In genomic region chrX:37745354-37745753, GRCh38 we compare ENCODE assay signal across 8 cellular contexts. TPM values are rescaled to one million over a fixed set of nuclear protein-coding genes. Genes with fewer than 3 reads are reported as not detected.
DNase-seq lines count a peak whose midpoint lies in the region; ATAC-seq and TF ChIP-seq lines count a peak whose summit lies in the region.

No MANE protein-coding gene starts in this region.

- peaks cover 12% of the 10 kb centered on the region for H3K27me3 Mint-ChIP-seq in activated T-helper 1 cell treated with anti-CD3 and anti-CD28 coated beads, Interleukin-12 subunit alpha, Interleukin-12 subunit beta, Interleukin-2, Interleukin-4 antibody, amounts not matched to agents 30 ng/mL and 10 ng/mL and 1 ng/mL, durations not matched to agents 14 hours and 24 hours and 36 hours (ENCODE audit: insufficient read depth)

- intact Hi-C loops in activated T-helper 1 cell treated with anti-CD3 and anti-CD28 coated beads, Interleukin-12 subunit alpha, Interleukin-12 subunit beta, Interleukin-2, Interleukin-4 antibody, amounts not matched to agents 30 ng/mL and 10 ng/mL and 1 ng/mL, durations not matched to agents 14 hours and 24 hours and 36 hours (cut with micrococcal nuclease), result loop anchor here (1.0 to 10.0 kb wide), 5 partner anchors 58 to 1059 kb away; partner anchors contain the start of genes MID1IP1, RPGR and XK
- intact Hi-C loops in testis (cut with DNase I; ENCODE audit: low total_unique reads), result loop anchor here (10.0 kb wide), 1 partner anchor 79 kb away; no protein-coding TSS in a partner anchor

- H3K27me3 ChIP-seq in Peyer's patch (no peaks in the 10 kb centered on the region), testis (no peaks in the 10 kb centered on the region)

- H3K9me3 ChIP-seq in Peyer's patch (no peaks in the 10 kb centered on the region), testis (no peaks in the 10 kb centered on the region)

- WGBS in testis, 2 donors, result 30 to 35% methylated on average over 3 of the region's 3 CpGs

- peak; percentile 67 to 90 (median 84) for TF ChIP-seq CTCF in Peyer's patch (IDR thresholded peaks at IDR 0.05)
- peak; percentile 87 for TF ChIP-seq CTCF in fibroblast of the aortic adventitia (IDR thresholded peaks at IDR 0.05; ENCODE audit: insufficient read depth, low read length)
- TF ChIP-seq CTCF in testis (IDR thresholded peaks at IDR 0.05), result peak in 2 of 3 experiments; percentile 54 to 76

- H3K36me3 Mint-ChIP-seq in activated T-helper 1 cell treated with anti-CD3 and anti-CD28 coated beads, Interleukin-12 subunit alpha, Interleukin-12 subunit beta, Interleukin-2, Interleukin-4 antibody, amounts not matched to agents 30 ng/mL and 10 ng/mL and 1 ng/mL, durations not matched to agents 14 hours and 24 hours and 36 hours (ENCODE audit: low read depth), result no peaks in the 10 kb centered on the region

- H3K4me3 Mint-ChIP-seq in activated T-helper 1 cell treated with anti-CD3 and anti-CD28 coated beads, Interleukin-12 subunit alpha, Interleukin-12 subunit beta, Interleukin-2, Interleukin-4 antibody, amounts not matched to agents 30 ng/mL and 10 ng/mL and 1 ng/mL, durations not matched to agents 14 hours and 24 hours and 36 hours, result no peak overlapping the region

- in situ Hi-C loops in Caki2 (cut with HindIII; ENCODE audit: low pct_unique_long_range_greater_than_20kb, low sequenced_read_pairs), result no loop called here

- peak overlapping the region; percentile 78 for H3K27ac Mint-ChIP-seq in activated T-helper 1 cell treated with anti-CD3 and anti-CD28 coated beads, Interleukin-12 subunit alpha, Interleukin-12 subunit beta, Interleukin-2, Interleukin-4 antibody, amounts not matched to agents 30 ng/mL and 10 ng/mL and 1 ng/mL, durations not matched to agents 14 hours and 24 hours and 36 hours

- peak; percentile 26 for DNase-seq in Caki2 (ENCODE audit: low read depth)
- DNase-seq in Jurkat, Clone E6-1 (ENCODE audit: low read depth, low spot score), result peak; percentile 63
- peak; percentile 76 to 93 (median 86) for DNase-seq in Peyer's patch
- peak; percentile 47 for DNase-seq in activated T-helper 1 cell treated with anti-CD3 and anti-CD28 coated beads, Interleukin-12 subunit alpha, Interleukin-12 subunit beta, Interleukin-2, Interleukin-4 antibody, amounts not matched to agents 30 ng/mL and 10 ng/mL and 1 ng/mL, durations not matched to agents 14 hours and 24 hours and 36 hours (ENCODE audit: low spot score)
- peak; percentile 71 for DNase-seq in fibroblast of the aortic adventitia (ENCODE audit: low read depth)
- DNase-seq in nucleus accumbens (lab: John Stamatoyannopoulos, UW), result peak in 50 of 56 donors; percentile 0 to 79 (median 22)
- DNase-seq in testis, result peak; percentile 75

- H3K27ac ChIP-seq in Peyer's patch (peak overlapping the region in 1 of 4 donors; percentile 59), testis (no peak overlapping the region)

- H3K36me3 ChIP-seq in Peyer's patch (no peaks in the 10 kb centered on the region), testis (ENCODE audit: low read depth, missing control alignments) (no peaks in the 10 kb centered on the region)

- no peaks in the 10 kb centered on the region for H3K9me3 Mint-ChIP-seq in activated T-helper 1 cell treated with anti-CD3 and anti-CD28 coated beads, Interleukin-12 subunit alpha, Interleukin-12 subunit beta, Interleukin-2, Interleukin-4 antibody, amounts not matched to agents 30 ng/mL and 10 ng/mL and 1 ng/mL, durations not matched to agents 14 hours and 24 hours and 36 hours

- H3K4me1 Mint-ChIP-seq in activated T-helper 1 cell treated with anti-CD3 and anti-CD28 coated beads, Interleukin-12 subunit alpha, Interleukin-12 subunit beta, Interleukin-2, Interleukin-4 antibody, amounts not matched to agents 30 ng/mL and 10 ng/mL and 1 ng/mL, durations not matched to agents 14 hours and 24 hours and 36 hours (ENCODE audit: low read depth), result peaks cover 26% of the 10 kb centered on the region

- H3K4me3 ChIP-seq in Jurkat, Clone E6-1 (ENCODE audit: low read length), result no peak overlapping the region
- H3K4me3 ChIP-seq in Peyer's patch (no peak overlapping the region), fibroblast of the aortic adventitia (ENCODE audit: low read depth, low read length) (no peak overlapping the region), testis (no peak overlapping the region)

- H3K4me1 ChIP-seq in Peyer's patch (peaks cover 0 to 5% (median 0%) of the 10 kb centered on the region in 4 donors), testis (no peaks in the 10 kb centered on the region)

- no peak for TF ChIP-seq POLR2A in Peyer's patch (IDR thresholded peaks at IDR 0.05)
- no peak for TF ChIP-seq POLR2A in testis (IDR thresholded peaks at IDR 0.05)

- ATAC-seq in GM21447 (IDR thresholded peaks at IDR 0.05; ENCODE audit: unreplicated experiment), result peak; percentile 50

RNA-seq across cellular contexts. Expression of gene CYBB, which starts 34.5 kb away (rescaled TPM):
- 0.03 TPM in 1 of 2 replicates, not detected in the other for total RNA-seq in Caki2 (2014; rRNA removed; shearing (Covaris generic); ENCODE audit: low replicate concordance)
- polyA plus RNA-seq in Jurkat, Clone E6-1 (2012; ENCODE audit: insufficient read depth, insufficient read length), result not detected
- total RNA-seq in Peyer's patch (10 to 100 TPM in 1 of 4 donors, 1 to 10 TPM in 3; 3.2 to 35.5 (median 6.8) TPM), fibroblast of the aortic adventitia (ENCODE audit: low replicate concordance) (not detected in 2 replicates), testis (1 to 10 TPM; 1.3 to 4.2 TPM)
- not detected in 2 replicates for total RNA-seq in activated T-helper 1 cell treated with anti-CD3 and anti-CD28 coated beads, Interleukin-12 subunit alpha, Interleukin-12 subunit beta, Interleukin-2, Interleukin-4 antibody, amounts not matched to agents 30 ng/mL and 10 ng/mL and 1 ng/mL, durations not matched to agents 14 hours and 24 hours and 36 hours
- polyA plus RNA-seq in testis (ENCODE audit: insufficient read depth, low read depth, low replicate concordance), result 15.7 TPM

RNA-seq across cellular contexts. Expression of gene XK, which starts 59.8 kb away (rescaled TPM):
- 0.26 and 1.4 TPM in 2 replicates for total RNA-seq in Caki2 (2014; rRNA removed; shearing (Covaris generic); ENCODE audit: low replicate concordance)
- not detected for polyA plus RNA-seq in Jurkat, Clone E6-1 (2012; ENCODE audit: insufficient read depth, insufficient read length)
- 10 to 100 TPM in 3 of 4 donors, 1 to 10 TPM in 1; 8.3 to 32.4 (median 27.3) TPM for total RNA-seq in Peyer's patch
- total RNA-seq in activated T-helper 1 cell treated with anti-CD3 and anti-CD28 coated beads, Interleukin-12 subunit alpha, Interleukin-12 subunit beta, Interleukin-2, Interleukin-4 antibody, amounts not matched to agents 30 ng/mL and 10 ng/mL and 1 ng/mL, durations not matched to agents 14 hours and 24 hours and 36 hours, result 0.27 and 0.39 TPM in 2 replicates
- total RNA-seq in fibroblast of the aortic adventitia (ENCODE audit: low replicate concordance), result 0.09 TPM in 1 of 2 replicates, not detected in the other
- 1 to 10 TPM; 3.3 to 4.3 TPM for total RNA-seq in testis
- polyA plus RNA-seq in testis (ENCODE audit: insufficient read depth, low read depth, low replicate concordance), result 2.6 TPM

Comparison
In these comparisons a context has a peak if more than half of its experiments do, and no peak if none do; other contexts are left out.
1. DNase-seq: peak in every context shown above with its lines; median percentile 86 in Peyer's patch; 75 in testis; 71 in fibroblast of the aortic adventitia; 63 in Jurkat, Clone E6-1; 47 in activated T-helper 1 cell treated with anti-CD3 and anti-CD28 coated beads, Interleukin-12 subunit alpha, Interleukin-12 subunit beta, Interleukin-2, Interleukin-4 antibody, amounts not matched to agents 30 ng/mL and 10 ng/mL and 1 ng/mL, durations not matched to agents 14 hours and 24 hours and 36 hours; 26 in Caki2; 22 in nucleus accumbens.